In genomic region chr2:234373791-234374508, GRCh38 we compare ENCODE assay signal across 17 cellular contexts.
DNase-seq lines count a peak whose midpoint lies in the region; ATAC-seq and TF ChIP-seq lines count a peak whose summit lies in the region.
"Had no signal": no experiment of that assay in that cellular context is flagged by ENCODE, and none has a peak within 500 bp of the region (broad histone marks: within the 10 kb centered on the region; RNA-seq: fewer than 3 reads in every experiment).

No MANE protein-coding gene starts in this region.

- no peak for ATAC-seq in CD4-positive, CD25-positive, alpha-beta regulatory T cell (ENCODE audit: low read depth in 2 of 2)
- no peak for ATAC-seq in CD8-positive, alpha-beta T cell
- ATAC-seq in HG02623 (IDR thresholded peaks at IDR 0.05; ENCODE audit: unreplicated experiment) (no peak), GM21367 (IDR thresholded peaks at IDR 0.05; ENCODE audit: unreplicated experiment) (no peak), body of pancreas (no peak)
- ATAC-seq: activated CD4-positive, CD25-positive, alpha-beta regulatory T cell treated with anti-CD3 and anti-CD28 coated beads, Interleukin-2, amount 50 U/mL, for 24 hours; Right ventricle myocardium inferior; sciatic nerve had no signal

- no peaks in the 10 kb centered on the region for H3K36me3 Mint-ChIP-seq in CD4-positive, CD25-positive, alpha-beta regulatory T cell
- H3K36me3 Mint-ChIP-seq in CD8-positive, alpha-beta T cell: no peaks in the 10 kb centered on the region
- no peaks in the 10 kb centered on the region for H3K36me3 Mint-ChIP-seq in activated T-helper 2 cell treated with anti-CD3 and anti-CD28 coated beads, Interferon-gamma antibody, Interleukin-2, Interleukin-4, amounts not matched to agents 10 μg/mL and 5 μg/mL and 100 μg/mL, durations not matched to agents 14 hours and 24 hours and 36 hours (ENCODE audit: low read depth)
- no peaks in the 10 kb centered on the region for H3K36me3 Mint-ChIP-seq in glutamatergic neuron (ENCODE audit: unreplicated experiment)
- H3K36me3 Mint-ChIP-seq: immature natural killer cell had no signal

- POLR2A ChIA-PET in CD8-positive, alpha-beta T cell (lab: Charles Lee): interaction anchor here (0.8 to 2.6 kb wide), 6 partner anchors 22 to 123 kb away, joined by 3 to 8 read pairs (median 4); partner anchors contain the start of gene ARL4C

- H3K27me3 ChIP-seq in CD4-positive, CD25-positive, alpha-beta regulatory T cell (ENCODE audit: control insufficient read depth, insufficient read depth, low read length): no peaks in the 10 kb centered on the region
- H3K27me3 ChIP-seq in CD8-positive, alpha-beta T cell (ENCODE audit: insufficient read depth, low read length): no peaks in the 10 kb centered on the region
- no peaks in the 10 kb centered on the region for H3K27me3 ChIP-seq in body of pancreas
- H3K27me3 ChIP-seq: ovary, uterus had no signal

- no peaks in the 10 kb centered on the region for H3K9me3 ChIP-seq in CD4-positive, CD25-positive, alpha-beta regulatory T cell (ENCODE audit: control insufficient read depth in 2 of 2, low read length in 2 of 2)
- H3K9me3 ChIP-seq in CD8-positive, alpha-beta T cell (ENCODE audit: low read length): no peaks in the 10 kb centered on the region
- no peaks in the 10 kb centered on the region for H3K9me3 ChIP-seq in body of pancreas
- H3K9me3 ChIP-seq: ovary, uterus had no signal

- intact Hi-C loops in CD8-positive, alpha-beta T cell (cut with DNase I, micrococcal nuclease): loop anchor here (2.0 to 5.0 kb wide), 3 partner anchors 48 to 115 kb away; no protein-coding TSS in a partner anchor
- intact Hi-C loops in activated T-helper 2 cell treated with anti-CD3 and anti-CD28 coated beads, Interferon-gamma antibody, Interleukin-2, Interleukin-4, amounts not matched to agents 10 μg/mL and 5 μg/mL and 100 μg/mL, durations not matched to agents 14 hours and 24 hours and 36 hours (cut with micrococcal nuclease): no loop called here
- intact Hi-C loops in body of pancreas (cut with DNase I): no loop called here

- no peak for TF ChIP-seq POLR2A in body of pancreas (IDR thresholded peaks at IDR 0.05)

- WGBS in body of pancreas, 2 donors: 72 to 83% methylated on average over 13 of the region's 13 CpGs

- peaks cover 28 to 64% (median 39%) of the 10 kb centered on the region in 4 donors for H3K4me1 Mint-ChIP-seq in CD4-positive, CD25-positive, alpha-beta regulatory T cell
- peaks cover 59% of the 10 kb centered on the region for H3K4me1 Mint-ChIP-seq in CD8-positive, alpha-beta T cell (ENCODE audit: low read depth)
- H3K4me1 Mint-ChIP-seq in activated T-helper 2 cell treated with anti-CD3 and anti-CD28 coated beads, Interferon-gamma antibody, Interleukin-2, Interleukin-4, amounts not matched to agents 10 μg/mL and 5 μg/mL and 100 μg/mL, durations not matched to agents 14 hours and 24 hours and 36 hours (ENCODE audit: low read depth): peaks cover 67% of the 10 kb centered on the region
- peaks cover 48% of the 10 kb centered on the region for H3K4me1 Mint-ChIP-seq in glutamatergic neuron (ENCODE audit: low read depth, unreplicated experiment)

- no peak overlapping the region for H3K4me3 ChIP-seq in CD4-positive, CD25-positive, alpha-beta regulatory T cell (ENCODE audit: low read depth, low read length)
- H3K4me3 ChIP-seq in CD8-positive, alpha-beta T cell (ENCODE audit: low read depth, low read length): no peak overlapping the region
- H3K4me3 ChIP-seq in body of pancreas: no peak overlapping the region
- H3K4me3 ChIP-seq: ovary, uterus had no signal

- no peak overlapping the region for H3K4me3 Mint-ChIP-seq in CD4-positive, CD25-positive, alpha-beta regulatory T cell
- H3K4me3 Mint-ChIP-seq in CD8-positive, alpha-beta T cell: peak overlapping the region; percentile 59
- no peak overlapping the region for H3K4me3 Mint-ChIP-seq in activated T-helper 2 cell treated with anti-CD3 and anti-CD28 coated beads, Interferon-gamma antibody, Interleukin-2, Interleukin-4, amounts not matched to agents 10 μg/mL and 5 μg/mL and 100 μg/mL, durations not matched to agents 14 hours and 24 hours and 36 hours (ENCODE audit: low read depth)
- peak overlapping the region; percentile 63 for H3K4me3 Mint-ChIP-seq in glutamatergic neuron (ENCODE audit: unreplicated experiment)
- H3K4me3 Mint-ChIP-seq: immature natural killer cell had no signal

- H3K4me1 ChIP-seq in CD4-positive, CD25-positive, alpha-beta regulatory T cell (ENCODE audit: control insufficient read depth, insufficient read depth, low read length, poor library complexity, severe bottlenecking): peaks cover 37% of the 10 kb centered on the region
- H3K4me1 ChIP-seq in CD8-positive, alpha-beta T cell (ENCODE audit: insufficient read depth, low read length): peaks cover 50% of the 10 kb centered on the region
- H3K4me1 ChIP-seq in body of pancreas: no peaks in the 10 kb centered on the region
- H3K4me1 ChIP-seq: uterus had no signal

- CTCF ChIA-PET in CD8-positive, alpha-beta T cell (lab: Charles Lee): interaction anchor here (1.0 to 3.4 kb wide), 9 partner anchors 9 to 122 kb away, joined by 3 to 16 read pairs (median 4); no protein-coding TSS in a partner anchor

- peaks cover 2% of the 10 kb centered on the region for H3K27me3 Mint-ChIP-seq in CD4-positive, CD25-positive, alpha-beta regulatory T cell
- H3K27me3 Mint-ChIP-seq in CD8-positive, alpha-beta T cell (ENCODE audit: low read depth): no peaks in the 10 kb centered on the region
- H3K27me3 Mint-ChIP-seq in activated T-helper 2 cell treated with anti-CD3 and anti-CD28 coated beads, Interferon-gamma antibody, Interleukin-2, Interleukin-4, amounts not matched to agents 10 μg/mL and 5 μg/mL and 100 μg/mL, durations not matched to agents 14 hours and 24 hours and 36 hours (ENCODE audit: low read depth): no peaks in the 10 kb centered on the region
- H3K27me3 Mint-ChIP-seq in glutamatergic neuron (ENCODE audit: unreplicated experiment): peaks cover 6% of the 10 kb centered on the region

- no peak for DNase-seq in CD4-positive, CD25-positive, alpha-beta regulatory T cell
- DNase-seq in CD8-positive, alpha-beta T cell: no peak
- DNase-seq in activated T-helper 2 cell treated with anti-CD3 and anti-CD28 coated beads, Interferon-gamma antibody, Interleukin-2, Interleukin-4, amounts not matched to agents 10 μg/mL and 5 μg/mL and 100 μg/mL, durations not matched to agents 14 hours and 24 hours and 36 hours (ENCODE audit: low spot score): no peak
- DNase-seq in glutamatergic neuron: no peak
- DNase-seq in body of pancreas: no peak
- DNase-seq: central memory CD4-positive, alpha-beta T cell; H7; immature natural killer cell; Karpas-422; NCI-H1105 treated with DMSO at 0.1 percent for 48 hours; ovary; uterus had no signal

- peak overlapping the region in 2 of 3 donors; percentile 69 to 83 for H3K27ac Mint-ChIP-seq in CD4-positive, CD25-positive, alpha-beta regulatory T cell
- H3K27ac Mint-ChIP-seq in CD8-positive, alpha-beta T cell: peak overlapping the region; percentile 93
- peak overlapping the region; percentile 67 for H3K27ac Mint-ChIP-seq in activated T-helper 2 cell treated with anti-CD3 and anti-CD28 coated beads, Interferon-gamma antibody, Interleukin-2, Interleukin-4, amounts not matched to agents 10 μg/mL and 5 μg/mL and 100 μg/mL, durations not matched to agents 14 hours and 24 hours and 36 hours
- peak overlapping the region; percentile 89 for H3K27ac Mint-ChIP-seq in glutamatergic neuron (ENCODE audit: unreplicated experiment)

- no peaks in the 10 kb centered on the region for H3K36me3 ChIP-seq in CD4-positive, CD25-positive, alpha-beta regulatory T cell (ENCODE audit: control insufficient read depth, insufficient read depth, low read length)
- no peaks in the 10 kb centered on the region for H3K36me3 ChIP-seq in CD8-positive, alpha-beta T cell (ENCODE audit: insufficient read depth, low read length)
- H3K36me3 ChIP-seq in body of pancreas (replicated peaks in 1 of 2; ENCODE audit: insufficient read depth in 1 of 2, low read depth in 2 of 2): no peaks in the 10 kb centered on the region
- H3K36me3 ChIP-seq: ovary, uterus had no signal

- H3K27ac ChIP-seq in CD4-positive, CD25-positive, alpha-beta regulatory T cell (ENCODE audit: insufficient read depth, low read length, poor library complexity, severe bottlenecking): no peak overlapping the region
- H3K27ac ChIP-seq in CD8-positive, alpha-beta T cell (ENCODE audit: low read depth, low read length): peak overlapping the region; percentile 20
- no peak overlapping the region for H3K27ac ChIP-seq in body of pancreas
- H3K27ac ChIP-seq: ovary, uterus had no signal

- no peak for TF ChIP-seq CTCF in CD8-positive, alpha-beta T cell (IDR thresholded peaks at IDR 0.05)
- TF ChIP-seq CTCF in glutamatergic neuron (IDR thresholded peaks at IDR 0.05; ENCODE audit: partially characterized antibody, unreplicated experiment): no peak
- no peak for TF ChIP-seq CTCF in body of pancreas (IDR thresholded peaks at IDR 0.05)

- no peaks in the 10 kb centered on the region for H3K9me3 Mint-ChIP-seq in CD4-positive, CD25-positive, alpha-beta regulatory T cell
- no peaks in the 10 kb centered on the region for H3K9me3 Mint-ChIP-seq in CD8-positive, alpha-beta T cell
- no peaks in the 10 kb centered on the region for H3K9me3 Mint-ChIP-seq in activated T-helper 2 cell treated with anti-CD3 and anti-CD28 coated beads, Interferon-gamma antibody, Interleukin-2, Interleukin-4, amounts not matched to agents 10 μg/mL and 5 μg/mL and 100 μg/mL, durations not matched to agents 14 hours and 24 hours and 36 hours
- peaks cover 5% of the 10 kb centered on the region for H3K9me3 Mint-ChIP-seq in glutamatergic neuron (ENCODE audit: unreplicated experiment)
- H3K9me3 Mint-ChIP-seq: immature natural killer cell had no signal

Comparison
In these comparisons a context has a peak if more than half of its experiments do, and no peak if none do; other contexts are left out.
1. H3K4me3 Mint-ChIP-seq: peak in CD8-positive, alpha-beta T cell (single experiment) and glutamatergic neuron (single experiment); none in CD4-positive, CD25-positive, alpha-beta regulatory T cell (0 of 4) and activated T-helper 2 cell treated with anti-CD3 and anti-CD28 coated beads, Interferon-gamma antibody, Interleukin-2, Interleukin-4, amounts not matched to agents 10 μg/mL and 5 μg/mL and 100 μg/mL, durations not matched to agents 14 hours and 24 hours and 36 hours (single experiment).
2. intact Hi-C loops: an anchor here in CD8-positive, alpha-beta T cell (2.0 to 5.0 kb wide); none called in activated T-helper 2 cell treated with anti-CD3 and anti-CD28 coated beads, Interferon-gamma antibody, Interleukin-2, Interleukin-4, amounts not matched to agents 10 μg/mL and 5 μg/mL and 100 μg/mL, durations not matched to agents 14 hours and 24 hours and 36 hours and body of pancreas.
3. Peak in every context shown above with its lines, with median percentiles within 50 percentile points of each other: H3K27ac Mint-ChIP-seq.